In the genomic region with DNA sequence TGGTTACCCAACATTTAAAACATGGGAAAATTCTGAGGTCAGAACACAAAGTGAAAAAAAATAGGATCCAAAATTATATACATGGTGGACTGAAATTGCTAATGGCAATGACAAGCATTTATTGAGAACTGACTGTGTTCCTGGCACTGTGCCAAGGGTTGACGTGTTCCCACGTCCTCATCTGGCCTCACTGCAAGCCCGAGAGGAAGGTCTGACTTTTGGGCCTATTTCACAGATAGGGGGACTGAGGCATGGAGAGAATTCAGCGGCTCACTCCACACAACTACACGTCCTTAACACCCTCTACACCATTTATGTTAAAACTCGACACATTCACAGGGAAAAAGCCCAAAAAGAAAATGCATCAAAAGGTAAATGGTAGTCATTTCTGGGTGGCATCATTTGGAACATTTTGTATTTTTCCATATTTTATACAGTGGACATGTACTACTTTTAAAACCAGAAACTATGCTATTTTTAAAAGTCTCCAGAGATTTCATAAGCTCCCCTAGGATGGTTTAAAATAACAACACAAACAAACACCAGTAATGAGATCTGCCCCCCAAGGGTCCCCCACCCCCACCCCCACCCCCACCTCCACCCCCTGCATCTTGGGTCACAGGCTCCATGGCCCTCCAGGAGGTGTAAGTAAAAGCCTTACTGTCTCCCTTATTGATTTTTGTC, we compare ENCODE assay signal across 9 cellular contexts. TPM values are rescaled to one million over a fixed set of nuclear protein-coding genes. Genes with fewer than 3 reads are reported as not detected.
DNase-seq lines count a peak whose midpoint lies in the region; ATAC-seq and TF ChIP-seq lines count a peak whose summit lies in the region.
"Had no signal": no experiment of that assay in that cellular context is flagged by ENCODE, and none has a peak within 500 bp of the region (broad histone marks: within the 10 kb centered on the region; RNA-seq: fewer than 3 reads in every experiment).

No MANE protein-coding gene starts in this region.

- CTCF ChIA-PET in HEK293 (lab: Yijun Ruan, JAX): interaction anchor here (0.6 to 1.4 kb wide), 2 partner anchors 28 to 593 kb away, joined by 3 read pairs; a partner anchor contains a TSS

- H3K27ac ChIP-seq in HEK293 (ENCODE audit: extremely low read depth, low read depth, low read length): no peak overlapping the region

- DNase-seq in NCI-H82 treated with DMSO at 0.1 percent for 48 hours (lab: John Stamatoyannopoulos, UW; ENCODE audit: unreplicated experiment): peak; percentile 13
- DNase-seq in fibroblast of the aortic adventitia (ENCODE audit: low read depth): peak; percentile 12
- peak; percentile 79 for DNase-seq in sciatic nerve (ENCODE audit: low spot score)
- DNase-seq in UCSD-AML1 (lab: John Stamatoyannopoulos, UW; ENCODE audit: unreplicated experiment): no peak
- no peak for DNase-seq in NK-92 (lab: John Stamatoyannopoulos, UW; ENCODE audit: unreplicated experiment)
- DNase-seq: activated naive CD8-positive, alpha-beta T cell treated with anti-CD3 and anti-CD28 coated beads, Interleukin-2, amount 10 ng/mL, durations not matched to agents 7 days and 5 days had no signal

- no peaks in the 10 kb centered on the region for H3K36me3 ChIP-seq in HEK293 (ENCODE audit: control insufficient read depth in 2 of 2, insufficient read depth in 1 of 2, low read length in 2 of 2)

- POLR2A ChIA-PET in HEK293 (lab: Yijun Ruan, JAX): no interaction called here

- intact Hi-C loops in sciatic nerve (cut with DNase I): no loop called here

- peak; percentile 59 for ATAC-seq in sciatic nerve
- no peak for ATAC-seq in HG03469 (IDR thresholded peaks at IDR 0.05; ENCODE audit: unreplicated experiment)
- ATAC-seq in HG03520 (IDR thresholded peaks at IDR 0.05; ENCODE audit: unreplicated experiment): no peak

- H3K9me3 ChIP-seq in HEK293 (ENCODE audit: control insufficient read depth, insufficient read depth, low read depth, low read length): no peaks in the 10 kb centered on the region

- TF ChIP-seq CTCF in HEK293 (tag by site-specific recombination; IDR thresholded peaks at IDR 0.05) (no peak), fibroblast of the aortic adventitia (IDR thresholded peaks at IDR 0.05; ENCODE audit: insufficient read depth, low read length) (no peak)

- peaks cover 6% of the 10 kb centered on the region for H3K4me1 ChIP-seq in HEK293 (ENCODE audit: control insufficient read depth, insufficient read depth, low read length)

- H3K4me3 ChIP-seq in HEK293 (ENCODE audit: low read depth, low read length) (no peak overlapping the region), fibroblast of the aortic adventitia (ENCODE audit: low read depth, low read length) (no peak overlapping the region)

TF ChIP-seq in HEK293, 187 proteins besides CTCF, POLR2A, EP300 and RAD21 (continues in another document):
- TF ChIP-seq, protein P1, sequence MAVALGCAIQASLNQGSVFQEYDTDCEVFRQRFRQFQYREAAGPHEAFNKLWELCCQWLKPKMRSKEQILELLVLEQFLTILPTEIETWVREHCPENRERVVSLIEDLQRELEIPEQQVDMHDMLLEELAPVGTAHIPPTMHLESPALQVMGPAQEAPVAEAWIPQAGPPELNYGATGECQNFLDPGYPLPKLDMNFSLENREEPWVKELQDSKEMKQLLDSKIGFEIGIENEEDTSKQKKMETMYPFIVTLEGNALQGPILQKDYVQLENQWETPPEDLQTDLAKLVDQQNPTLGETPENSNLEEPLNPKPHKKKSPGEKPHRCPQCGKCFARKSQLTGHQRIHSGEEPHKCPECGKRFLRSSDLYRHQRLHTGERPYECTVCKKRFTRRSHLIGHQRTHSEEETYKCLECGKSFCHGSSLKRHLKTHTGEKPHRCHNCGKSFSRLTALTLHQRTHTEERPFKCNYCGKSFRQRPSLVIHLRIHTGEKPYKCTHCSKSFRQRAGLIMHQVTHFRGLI (tag by site-specific recombination; IDR thresholded peaks at IDR 0.05): no peak
- TF ChIP-seq ZNF157 (tag by site-specific recombination; IDR thresholded peaks at IDR 0.05): no peak
- TF ChIP-seq ZNF211 (tag by site-specific recombination; IDR thresholded peaks at IDR 0.05; ENCODE audit: low read depth): no peak
- TF ChIP-seq REPIN1 (tag by site-specific recombination; IDR thresholded peaks at IDR 0.05; ENCODE audit: low read depth): no peak
- TF ChIP-seq, protein P2, sequence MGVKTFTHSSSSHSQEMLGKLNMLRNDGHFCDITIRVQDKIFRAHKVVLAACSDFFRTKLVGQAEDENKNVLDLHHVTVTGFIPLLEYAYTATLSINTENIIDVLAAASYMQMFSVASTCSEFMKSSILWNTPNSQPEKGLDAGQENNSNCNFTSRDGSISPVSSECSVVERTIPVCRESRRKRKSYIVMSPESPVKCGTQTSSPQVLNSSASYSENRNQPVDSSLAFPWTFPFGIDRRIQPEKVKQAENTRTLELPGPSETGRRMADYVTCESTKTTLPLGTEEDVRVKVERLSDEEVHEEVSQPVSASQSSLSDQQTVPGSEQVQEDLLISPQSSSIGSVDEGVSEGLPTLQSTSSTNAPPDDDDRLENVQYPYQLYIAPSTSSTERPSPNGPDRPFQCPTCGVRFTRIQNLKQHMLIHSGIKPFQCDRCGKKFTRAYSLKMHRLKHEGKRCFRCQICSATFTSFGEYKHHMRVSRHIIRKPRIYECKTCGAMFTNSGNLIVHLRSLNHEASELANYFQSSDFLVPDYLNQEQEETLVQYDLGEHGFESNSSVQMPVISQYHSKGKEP (tag by site-specific recombination; IDR thresholded peaks at IDR 0.05): peak; percentile 96
- TF ChIP-seq ZNF24 (tag by site-specific recombination; IDR thresholded peaks at IDR 0.05): peak; percentile 69
- no peak for TF ChIP-seq ZNF560 (tag by site-specific recombination; IDR thresholded peaks at IDR 0.05; ENCODE audit: borderline replicate concordance)
- TF ChIP-seq, protein P3, sequence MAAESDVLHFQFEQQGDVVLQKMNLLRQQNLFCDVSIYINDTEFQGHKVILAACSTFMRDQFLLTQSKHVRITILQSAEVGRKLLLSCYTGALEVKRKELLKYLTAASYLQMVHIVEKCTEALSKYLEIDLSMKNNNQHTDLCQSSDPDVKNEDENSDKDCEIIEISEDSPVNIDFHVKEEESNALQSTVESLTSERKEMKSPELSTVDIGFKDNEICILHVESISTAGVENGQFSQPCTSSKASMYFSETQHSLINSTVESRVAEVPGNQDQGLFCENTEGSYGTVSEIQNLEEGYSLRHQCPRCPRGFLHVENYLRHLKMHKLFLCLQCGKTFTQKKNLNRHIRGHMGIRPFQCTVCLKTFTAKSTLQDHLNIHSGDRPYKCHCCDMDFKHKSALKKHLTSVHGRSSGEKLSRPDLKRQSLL (tag by site-specific recombination; IDR thresholded peaks at IDR 0.05): peak; percentile 34; the same call in 1 of the 2 replicates
- TF ChIP-seq ZNF658 (tag by site-specific recombination; IDR thresholded peaks at IDR 0.05): no peak
- no peak for TF ChIP-seq ZNF202 (tag by site-specific recombination; IDR thresholded peaks at IDR 0.05; ENCODE audit: borderline replicate concordance)
- no peak for TF ChIP-seq ZNF423 (tag by site-specific recombination; IDR thresholded peaks at IDR 0.05)
- no peak for TF ChIP-seq KLF1 (tag by site-specific recombination; IDR thresholded peaks at IDR 0.05)
- TF ChIP-seq, protein P4, sequence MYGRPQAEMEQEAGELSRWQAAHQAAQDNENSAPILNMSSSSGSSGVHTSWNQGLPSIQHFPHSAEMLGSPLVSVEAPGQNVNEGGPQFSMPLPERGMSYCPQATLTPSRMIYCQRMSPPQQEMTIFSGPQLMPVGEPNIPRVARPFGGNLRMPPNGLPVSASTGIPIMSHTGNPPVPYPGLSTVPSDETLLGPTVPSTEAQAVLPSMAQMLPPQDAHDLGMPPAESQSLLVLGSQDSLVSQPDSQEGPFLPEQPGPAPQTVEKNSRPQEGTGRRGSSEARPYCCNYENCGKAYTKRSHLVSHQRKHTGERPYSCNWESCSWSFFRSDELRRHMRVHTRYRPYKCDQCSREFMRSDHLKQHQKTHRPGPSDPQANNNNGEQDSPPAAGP (tag by site-specific recombination; IDR thresholded peaks at IDR 0.05): no peak

RNA-seq across cellular contexts. Expression of a gene that starts 27.7 kb away (rescaled TPM):
- total RNA-seq in fibroblast of the aortic adventitia (ENCODE audit: low replicate concordance) (0.36 and 1.8 TPM in 2 replicates), sciatic nerve (41.8 TPM)

Comparison
In these comparisons a context has a peak if more than half of its experiments do, and no peak if none do; other contexts are left out.
1. DNase-seq: peak in NCI-H82 treated with DMSO at 0.1 percent for 48 hours (single experiment), fibroblast of the aortic adventitia (single experiment) and sciatic nerve (single experiment); none in UCSD-AML1 (single experiment) and NK-92 (single experiment).
2. RNA of a gene that starts 27.7 kb away (total RNA-seq): 41.8 TPM in sciatic nerve (single experiment); 0.36 to 1.8 TPM in fibroblast of the aortic adventitia; every median in the first group is over 10 times any median in the second.